ENCODE assay signal across 9 cellular contexts in genomic region chr21:34668803-34669148, GRCh38. TPM values are rescaled to one million over a fixed set of nuclear protein-coding genes. Genes with fewer than 3 reads are reported as not detected.
A peak's percentile ranks its signal among the peaks of the same experiment; 100 is the strongest.
DNase-seq lines count a peak whose midpoint lies in the region; ATAC-seq and TF ChIP-seq lines count a peak whose summit lies in the region.
"Had no signal": no experiment of that assay in that cellular context is flagged by ENCODE, and none has a peak within 500 bp of the region (broad histone marks: within the 10 kb centered on the region; RNA-seq: fewer than 3 reads in every experiment).

CLIC6 (plus strand) TSS chr21:34668994; CDS start chr21:34669389, 395 bp downstream.

- H3K36me3 ChIP-seq in esophagus muscularis mucosa (no peaks in the 10 kb centered on the region), aorta (ENCODE audit: control insufficient read depth in 1 of 2, insufficient read depth in 2 of 2, low read length in 1 of 2) (no peaks in the 10 kb centered on the region)

- POLR2A ChIA-PET in MCF 10A (lab: Yijun Ruan, JAX) = no interaction called here

- H3K27ac ChIP-seq in esophagus muscularis mucosa (replicated peaks in 1 of 4) (peak within 1 kb of the TSS in 1 of 4 donors; percentile 20), aorta (ENCODE audit: low read depth in 1 of 2, low read length in 2 of 2) (no peak within 1 kb of the TSS)

- H3K27me3 Mint-ChIP-seq in MCF 10A (ENCODE audit: insufficient read depth, unreplicated experiment) (peaks cover 12% of the 10 kb centered on the region), natural killer cell (ENCODE audit: low read depth in 2 of 2) (peaks cover 42 to 45% of the 10 kb centered on the region in 2 donors)

- CTCF ChIA-PET in MCF 10A (lab: Yijun Ruan, JAX) = interaction anchor here (0.6 kb wide), 1 partner anchor 26 kb away, joined by 3 read pairs; no protein-coding TSS in a partner anchor

- no peak for TF ChIP-seq EP300 in esophagus muscularis mucosa (IDR thresholded peaks at IDR 0.05)

- no peak for ATAC-seq in natural killer cell
- peak; percentile 36 for ATAC-seq in aorta (ENCODE audit: low FRiP score)

- peak; percentile 21 to 82 for DNase-seq in T47D (ENCODE audit: low read depth in 1 of 2, low spot score in 1 of 2)
- no peak for DNase-seq in MCF 10A (ENCODE audit: unreplicated experiment)
- DNase-seq in esophagus muscularis mucosa (ENCODE audit: extremely low spot score) = no peak
- DNase-seq in natural killer cell = no peak
- peak; percentile 61 to 88 for DNase-seq in aorta
- DNase-seq in NCI-H345 (lab: John Stamatoyannopoulos, UW) = no peak
- DNase-seq in foreskin fibroblast = no peak
- no peak for DNase-seq in NCI-H69 (lab: John Stamatoyannopoulos, UW)
- DNase-seq: amygdala had no signal

- in situ Hi-C loops in T47D (cut with HindIII; ENCODE audit: low pct_unique_long_range_greater_than_20kb, low sequenced_read_pairs) = loop anchor here (25.0 kb wide), 1 partner anchor 119 kb away; no protein-coding TSS in a partner anchor

- H3K36me3 Mint-ChIP-seq in MCF 10A (ENCODE audit: insufficient read depth, unreplicated experiment) (no peaks in the 10 kb centered on the region), natural killer cell (peaks cover 5% of the 10 kb centered on the region)

- H3K27me3 ChIP-seq in esophagus muscularis mucosa = peaks cover 0 to 64% (median 30%) of the 10 kb centered on the region in 4 donors
- peaks cover 0 to 4% of the 10 kb centered on the region in 2 donors for H3K27me3 ChIP-seq in aorta (ENCODE audit: control insufficient read depth in 1 of 2, insufficient read depth in 2 of 2, low read length in 1 of 2)

- TF ChIP-seq POLR2A in esophagus muscularis mucosa (IDR thresholded peaks at IDR 0.05; ENCODE audit: low read depth) = no peak

- intact Hi-C loops in MCF 10A (cut with micrococcal nuclease) = no loop called here
- intact Hi-C loops in esophagus muscularis mucosa (cut with DNase I) = no loop called here
- intact Hi-C loops in natural killer cell (cut with micrococcal nuclease) = no loop called here
- intact Hi-C loops in aorta (cut with DNase I) = no loop called here

- no peaks in the 10 kb centered on the region for H3K9me3 Mint-ChIP-seq in MCF 10A (ENCODE audit: unreplicated experiment)
- no peaks in the 10 kb centered on the region for H3K9me3 Mint-ChIP-seq in natural killer cell

- H3K4me3 ChIP-seq in esophagus muscularis mucosa (peak within 1 kb of the TSS; percentile 41 to 57 (median 46)), aorta (ENCODE audit: low read length in 2 of 2) (peak within 1 kb of the TSS in 1 of 2 donors; percentile 25), foreskin fibroblast (ENCODE audit: low read depth in 1 of 2, low read length in 2 of 2) (peak within 1 kb of the TSS in 1 of 2 donors; percentile 15)

- 39% methylated on average over 2 of the region's 18 CpGs for WGBS in esophagus muscularis mucosa
- 5 to 7% methylated on average over 18 of the region's 18 CpGs for WGBS in aorta, 2 donors

- H3K4me1 ChIP-seq in esophagus muscularis mucosa = peaks cover 13 to 24% (median 21%) of the 10 kb centered on the region in 4 donors
- no peaks in the 10 kb centered on the region for H3K4me1 ChIP-seq in aorta (ENCODE audit: control insufficient read depth in 1 of 2, insufficient read depth in 2 of 2, low read length in 2 of 2)

- H3K4me3 Mint-ChIP-seq in MCF 10A (ENCODE audit: unreplicated experiment) (no peak within 1 kb of the TSS), natural killer cell (peak within 1 kb of the TSS; percentile 76)

- H3K4me1 Mint-ChIP-seq in MCF 10A (ENCODE audit: insufficient read depth, unreplicated experiment) (no peaks in the 10 kb centered on the region), natural killer cell (peaks cover 0 to 12% of the 10 kb centered on the region in 2 donors)

- BruUV-seq in MCF 10A (replicated peaks; lab: Mats Ljungman, UMichigan) = no TSS peak

- H3K9me3 ChIP-seq in esophagus muscularis mucosa (no peaks in the 10 kb centered on the region), aorta (ENCODE audit: control insufficient read depth, low read length) (no peaks in the 10 kb centered on the region)

- TF ChIP-seq CTCF in MCF 10A (IDR thresholded peaks at IDR 0.05; ENCODE audit: unreplicated experiment) (no peak), esophagus muscularis mucosa (IDR thresholded peaks at IDR 0.05) (no peak), natural killer cell (IDR thresholded peaks at IDR 0.05) (no peak), foreskin fibroblast (IDR thresholded peaks at IDR 0.05; ENCODE audit: low read depth, low read length) (no peak)

- H3K27ac Mint-ChIP-seq in MCF 10A (ENCODE audit: low read depth, unreplicated experiment) = no peak within 1 kb of the TSS
- H3K27ac Mint-ChIP-seq in natural killer cell = no peak within 1 kb of the TSS

RNA-seq across cellular contexts. Expression of gene CLIC6, which starts in this region (rescaled TPM):
- total RNA-seq in MCF 10A (2022) (not detected in 2 replicates), esophagus muscularis mucosa (1 to 10 TPM in 1 of 4 donors, under 1 TPM in 3; under 0.01 to 1.9 (median 0.39) TPM), natural killer cell (not detected), aorta (1 to 10 TPM; 3.0 to 7.7 TPM)
- 1 to 10 TPM; 1.4 to 2.3 TPM for polyA plus RNA-seq in aorta

Comparison
In these comparisons a context has a peak if more than half of its experiments do, and no peak if none do; other contexts are left out.
1. DNase-seq: peak in T47D (2 of 2) and aorta (2 of 2); none in MCF 10A (single experiment), esophagus muscularis mucosa (single experiment), natural killer cell (single experiment), NCI-H345 (single experiment), foreskin fibroblast (0 of 2) and NCI-H69 (single experiment).